31 cellular contexts compared by ENCODE assay signal in genomic region chr14:24937300-24937699, GRCh38.
"Had no signal": no experiment of that assay in that cellular context is flagged by ENCODE, and none has a peak within 500 bp of the region (broad histone marks: within the 10 kb centered on the region; RNA-seq: fewer than 3 reads in every experiment).

No MANE protein-coding gene starts in this region.

- H3K27ac ChIP-seq: adrenal gland, body of pancreas, brain microvascular endothelial cell, breast epithelium, VCaP had no signal

- DNase-seq: activated B cell treated with CpG ODN at 0.5 μM for 24 hours; activated CD4-positive, alpha-beta memory T cell treated with anti-CD3 and anti-CD28 coated beads for 36 hours; activated CD4-positive, alpha-beta T cell treated with anti-CD3 and anti-CD28 coated beads for 4 hours; activated CD4-positive, alpha-beta T cell treated with anti-CD3 and anti-CD28 coated beads, Interleukin-2, amount 10 ng/mL, durations not matched to agents 24 days and 14 days; activated CD4-positive, alpha-beta T cell treated with anti-CD3 and anti-CD28 coated beads, Interleukin-2, amount 50 U/mL, for 1 hour; activated CD4-positive, alpha-beta T cell treated with anti-CD3 and anti-CD28 coated beads, Interleukin-2, amount 50 U/mL, for 4 hours; activated CD4-positive, CD25-positive, alpha-beta regulatory T cell treated with anti-CD3 and anti-CD28 coated beads, Interleukin-2, amount 50 U/mL, for 72 hours; activated CD8-positive, alpha-beta memory T cell treated with anti-CD3 and anti-CD28 coated beads, Interleukin-2, amount 50 U/mL, for 4 hours; activated CD8-positive, alpha-beta T cell treated with anti-CD3 and anti-CD28 coated beads for 36 hours; activated effector memory CD4-positive, alpha-beta T cell treated with anti-CD3 and anti-CD28 coated beads, Interleukin-2, amount 50 U/mL, for 16 hours; activated gamma-delta T cell treated with Interleukin-2 at 50 U/mL for 16 hours; activated naive CD4-positive, alpha-beta T cell; activated naive CD4-positive, alpha-beta T cell treated with anti-CD3 and anti-CD28 coated beads for 36 hours; activated naive CD4-positive, alpha-beta T cell treated with anti-CD3 and anti-CD28 coated beads, Interleukin-2, amount 50 U/mL, for 16 hours; activated naive CD8-positive, alpha-beta T cell treated with anti-CD3 and anti-CD28 coated beads for 36 hours; activated T-cell treated with anti-CD3 and anti-CD28 coated beads for 4 hours; activated T-cell treated with anti-CD3 and anti-CD28 coated beads, Interleukin-2, amount 50 U/mL, for 1 hour; activated T-cell treated with anti-CD3 and anti-CD28 coated beads, Interleukin-2, amount 50 U/mL, for 4 hours; activated T-cell treated with anti-CD3 and anti-CD28 coated beads, Interleukin-2, amount 50 U/mL, for 72 hours; adrenal gland; amniotic stem cell; aorta; body of pancreas; brain microvascular endothelial cell; central memory CD4-positive, alpha-beta T cell; T-helper 2 cell; T-helper 9 cell had no signal

- H3K4me1 ChIP-seq: adrenal gland, breast epithelium had no signal

- H3K4me3 ChIP-seq: adrenal gland, body of pancreas, breast epithelium had no signal

- ATAC-seq: activated CD8-positive, alpha-beta T cell treated with anti-CD3 and anti-CD28 coated beads for 36 hours; activated naive CD4-positive, alpha-beta T cell treated with anti-CD3 and anti-CD28 coated beads, Interleukin-2, amount 50 U/mL, for 72 hours; activated T-cell treated with anti-CD3 and anti-CD28 coated beads, Interleukin-2, amount 50 U/mL, for 4 hours; activated T-cell treated with anti-CD3 and anti-CD28 coated beads, Interleukin-2, amount 50 U/mL, for 72 hours; activated T-helper 17 cell treated with anti-CD3 and anti-CD28 coated beads, Interleukin-2, amount 50 U/mL, for 72 hours; body of pancreas had no signal

- H3K36me3 ChIP-seq: adrenal gland, brain microvascular endothelial cell, breast epithelium had no signal

- H3K27me3 ChIP-seq: adrenal gland, body of pancreas, brain microvascular endothelial cell, breast epithelium had no signal

- H3K9me3 ChIP-seq: adrenal gland, body of pancreas, breast epithelium had no signal
